ENCODE assay signal across 12 cellular contexts in the genomic region with DNA sequence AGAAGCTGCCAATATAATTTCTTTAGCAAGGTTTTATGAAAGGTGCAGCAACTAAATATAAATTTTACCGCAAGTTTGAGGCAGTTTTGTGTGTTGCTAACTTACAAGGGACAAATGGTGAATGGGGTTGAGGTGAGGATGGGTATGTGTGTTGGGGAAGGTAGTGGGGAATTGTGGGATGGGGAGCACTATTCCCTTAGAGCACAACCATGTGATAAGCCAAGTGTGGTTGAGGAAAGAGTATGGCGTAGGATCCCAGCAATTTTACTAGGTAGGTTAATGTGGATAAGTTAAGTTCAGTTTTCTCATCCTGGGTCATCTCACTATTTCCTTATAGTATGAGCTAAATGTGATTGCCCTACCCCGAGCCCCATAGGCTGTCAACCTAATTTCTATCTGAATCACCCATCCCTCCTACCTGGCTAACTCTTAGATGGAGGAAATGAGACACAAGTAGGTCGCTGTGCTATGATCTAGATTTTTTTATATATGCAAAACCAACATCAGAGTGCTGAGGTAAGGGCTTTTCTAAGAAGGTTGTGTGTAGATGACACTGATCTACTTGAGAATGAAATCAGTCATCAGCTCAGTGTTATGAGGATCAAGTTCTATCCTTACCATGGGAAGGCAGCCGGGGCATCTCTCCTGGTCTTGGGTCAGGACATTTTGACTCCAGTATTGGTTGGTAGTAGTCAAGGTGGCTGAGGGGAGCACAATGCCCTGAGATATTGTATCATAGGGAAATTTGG. TPM values are rescaled to one million over a fixed set of nuclear protein-coding genes. Genes with fewer than 3 reads are reported as not detected.
DNase-seq lines count a peak whose midpoint lies in the region; ATAC-seq and TF ChIP-seq lines count a peak whose summit lies in the region.
"Had no signal": no experiment of that assay in that cellular context is flagged by ENCODE, and none has a peak within 500 bp of the region (broad histone marks: within the 10 kb centered on the region; RNA-seq: fewer than 3 reads in every experiment).

No MANE protein-coding gene starts in this region.

- H3K36me3 Mint-ChIP-seq in CD4-positive, alpha-beta T cell (ENCODE audit: low read depth) = peaks cover 90% of the 10 kb centered on the region
- H3K36me3 Mint-ChIP-seq in activated CD4-positive, alpha-beta T cell treated with anti-CD3 and anti-CD28 coated beads, Interleukin-2, amount 10 ng/mL, durations not matched to agents 7 days and 5 days (ENCODE audit: low read depth) = peaks cover 93% of the 10 kb centered on the region

- H3K27me3 ChIP-seq in CD4-positive, alpha-beta T cell (ENCODE audit: control insufficient read depth, insufficient read depth, low read length) = no peaks in the 10 kb centered on the region

- H3K27me3 Mint-ChIP-seq in CD4-positive, alpha-beta T cell = no peaks in the 10 kb centered on the region
- H3K27me3 Mint-ChIP-seq in activated CD4-positive, alpha-beta T cell treated with anti-CD3 and anti-CD28 coated beads, Interleukin-2, amount 10 ng/mL, durations not matched to agents 7 days and 5 days = no peaks in the 10 kb centered on the region

- H3K9me3 ChIP-seq in CD4-positive, alpha-beta T cell (ENCODE audit: control insufficient read depth, low read length) = no peaks in the 10 kb centered on the region

- peaks cover 96% of the 10 kb centered on the region for H3K4me1 Mint-ChIP-seq in CD4-positive, alpha-beta T cell (ENCODE audit: low read depth)
- peaks cover 91% of the 10 kb centered on the region for H3K4me1 Mint-ChIP-seq in activated CD4-positive, alpha-beta T cell treated with anti-CD3 and anti-CD28 coated beads, Interleukin-2, amount 10 ng/mL, durations not matched to agents 7 days and 5 days

- peak overlapping the region; percentile 36 for H3K27ac ChIP-seq in CD4-positive, alpha-beta T cell (ENCODE audit: low read depth, low read length)

- no peaks in the 10 kb centered on the region for H3K9me3 Mint-ChIP-seq in CD4-positive, alpha-beta T cell
- H3K9me3 Mint-ChIP-seq in activated CD4-positive, alpha-beta T cell treated with anti-CD3 and anti-CD28 coated beads, Interleukin-2, amount 10 ng/mL, durations not matched to agents 7 days and 5 days = peaks cover 13% of the 10 kb centered on the region

- H3K27ac Mint-ChIP-seq in CD4-positive, alpha-beta T cell = peak overlapping the region; percentile 97
- peak overlapping the region; percentile 94 for H3K27ac Mint-ChIP-seq in activated CD4-positive, alpha-beta T cell treated with anti-CD3 and anti-CD28 coated beads, Interleukin-2, amount 10 ng/mL, durations not matched to agents 7 days and 5 days
- H3K27ac Mint-ChIP-seq: WTC11 had no signal

- TF ChIP-seq POLR2A in GM15510 (IDR thresholded peaks at IDR 0.05; ENCODE audit: borderline replicate concordance, extremely low read depth, insufficient read length) = peak; percentile 14

- POLR2A ChIA-PET in CD4-positive, alpha-beta T cell (lab: Charles Lee) = interaction anchor here (0.9 kb wide), 1 partner anchor 42 kb away, joined by 3 read pairs; no protein-coding TSS in a partner anchor
- POLR2A ChIA-PET in activated CD4-positive, alpha-beta T cell treated with anti-CD3 and anti-CD28 coated beads, Interleukin-2, amount 10 ng/mL, durations not matched to agents 7 days and 5 days (lab: Charles Lee) = interaction anchor here (0.5 kb wide), 1 partner anchor 13 kb away, joined by 3 read pairs; no protein-coding TSS in a partner anchor

- ATAC-seq in CD4-positive, alpha-beta T cell (ENCODE audit: poor library complexity) = peak; percentile 66
- ATAC-seq: K562, WTC11 had no signal

- TF ChIP-seq CTCF in CD4-positive, alpha-beta T cell (IDR thresholded peaks at IDR 0.05) = no peak

- no peak for DNase-seq in CD4-positive, alpha-beta T cell
- DNase-seq in activated CD4-positive, alpha-beta T cell treated with anti-CD3 and anti-CD28 coated beads, Interleukin-2, amount 10 ng/mL, durations not matched to agents 7 days and 5 days = no peak
- DNase-seq in germinal center (ENCODE audit: low spot score) = peak; percentile 62
- DNase-seq in foreskin melanocyte = no peak
- DNase-seq in DMS79 treated with DMSO at 0.1 percent for 48 hours (lab: John Stamatoyannopoulos, UW) = no peak
- no peak for DNase-seq in dedifferentiated amniotic fluid mesenchymal stem cell (ENCODE audit: extremely low spot score)
- DNase-seq: NCI-H2029 treated with DMSO at 0.1 percent for 48 hours, NCI-H748 treated with DMSO at 0.1 percent for 48 hours had no signal

- CTCF ChIA-PET in CD4-positive, alpha-beta T cell (lab: Charles Lee) = interaction anchor here (0.9 to 1.3 kb wide), 5 partner anchors 17 to 58 kb away, joined by 3 to 6 read pairs (median 4); a partner anchor contains a TSS
- CTCF ChIA-PET in activated CD4-positive, alpha-beta T cell treated with anti-CD3 and anti-CD28 coated beads, Interleukin-2, amount 10 ng/mL, durations not matched to agents 7 days and 5 days (lab: Charles Lee) = interaction anchor here (0.6 to 8.0 kb wide), 9 partner anchors 10 to 176 kb away, joined by 3 to 43 read pairs (median 3); no protein-coding TSS in a partner anchor

- H3K4me3 Mint-ChIP-seq in CD4-positive, alpha-beta T cell = peak overlapping the region; percentile 70
- peak overlapping the region; percentile 51 for H3K4me3 Mint-ChIP-seq in activated CD4-positive, alpha-beta T cell treated with anti-CD3 and anti-CD28 coated beads, Interleukin-2, amount 10 ng/mL, durations not matched to agents 7 days and 5 days
- H3K4me3 Mint-ChIP-seq: WTC11 had no signal

- intact Hi-C loops in CD4-positive, alpha-beta T cell (cut with DNase I, micrococcal nuclease) = loop anchor here (2.0 to 5.0 kb wide), 2 partner anchors 20 to 144 kb away; no protein-coding TSS in a partner anchor

RNA-seq across cellular contexts. Expression of a gene that starts 23.8 kb away (rescaled TPM):
- total RNA-seq in CD4-positive, alpha-beta T cell = 10 to 100 TPM; 39.4 to 39.8 TPM
- total RNA-seq in activated CD4-positive, alpha-beta T cell treated with anti-CD3 and anti-CD28 coated beads, Interleukin-2, amount 10 ng/mL, durations not matched to agents 7 days and 5 days = 10 to 100 TPM; 70.4 to 70.6 TPM
- total RNA-seq: frontal cortex had no signal

RNA-seq across cellular contexts. Expression of a gene that starts 43.8 kb away (rescaled TPM):
- 10 to 100 TPM; 32.7 to 36.9 TPM for total RNA-seq in CD4-positive, alpha-beta T cell
- total RNA-seq in activated CD4-positive, alpha-beta T cell treated with anti-CD3 and anti-CD28 coated beads, Interleukin-2, amount 10 ng/mL, durations not matched to agents 7 days and 5 days = 10 to 100 TPM; 14.7 to 16.2 TPM
